2 cellular contexts compared by ENCODE assay signal in genomic region chr10:58444876-58445275, GRCh38.
TF ChIP-seq lines count a peak whose summit lies in the region.

No MANE protein-coding gene starts in this region.

TF ChIP-seq in GM23338, 12 proteins besides CTCF, POLR2A, EP300 and RAD21:
- TF ChIP-seq REST (IDR thresholded peaks at IDR 0.05; ENCODE audit: unreplicated experiment) (no peak), EZH2 (IDR thresholded peaks at IDR 0.05; ENCODE audit: low read depth, unreplicated experiment) (no peak), EZH2phosphoT487 (IDR thresholded peaks at IDR 0.05; ENCODE audit: unreplicated experiment) (no peak), ETS1 (IDR thresholded peaks at IDR 0.05) (no peak), CREB1 (CRISPR knock-in tag; IDR thresholded peaks at IDR 0.05; ENCODE audit: low read depth) (no peak), ZNF462 (CRISPR knock-in tag; IDR thresholded peaks at IDR 0.05) (no peak), POLR2AphosphoS5 (IDR thresholded peaks at IDR 0.05; ENCODE audit: low read depth) (no peak), ZNF331 (CRISPR knock-in tag; IDR thresholded peaks at IDR 0.05; ENCODE audit: low read depth) (no peak), ZNF114 (CRISPR knock-in tag; IDR thresholded peaks at IDR 0.05) (no peak), JUNB (IDR thresholded peaks at IDR 0.05; ENCODE audit: unreplicated experiment) (no peak)
TF ChIP-seq in GM23338: peak in this region for 0.

TF ChIP-seq in H1, 55 proteins besides CTCF, POLR2A, EP300 and RAD21:
- no peak for TF ChIP-seq ATF3 (IDR thresholded peaks at IDR 0.05; ENCODE audit: insufficient read depth, low read depth, low read length)
- no peak for TF ChIP-seq SP1 (IDR thresholded peaks at IDR 0.05; ENCODE audit: low read depth, low read length)
- no peak for TF ChIP-seq HDAC6 (IDR thresholded peaks at IDR 0.05; ENCODE audit: low read depth, low read length)
- TF ChIP-seq BRCA1 (IDR thresholded peaks at IDR 0.05; ENCODE audit: low read depth, low read length): no peak
- TF ChIP-seq SRF (IDR thresholded peaks at IDR 0.05; ENCODE audit: low read depth, low read length): no peak
- no peak for TF ChIP-seq FOSL1 (IDR thresholded peaks at IDR 0.05; ENCODE audit: insufficient read depth, low read depth, low read length)
